In the genomic region with DNA sequence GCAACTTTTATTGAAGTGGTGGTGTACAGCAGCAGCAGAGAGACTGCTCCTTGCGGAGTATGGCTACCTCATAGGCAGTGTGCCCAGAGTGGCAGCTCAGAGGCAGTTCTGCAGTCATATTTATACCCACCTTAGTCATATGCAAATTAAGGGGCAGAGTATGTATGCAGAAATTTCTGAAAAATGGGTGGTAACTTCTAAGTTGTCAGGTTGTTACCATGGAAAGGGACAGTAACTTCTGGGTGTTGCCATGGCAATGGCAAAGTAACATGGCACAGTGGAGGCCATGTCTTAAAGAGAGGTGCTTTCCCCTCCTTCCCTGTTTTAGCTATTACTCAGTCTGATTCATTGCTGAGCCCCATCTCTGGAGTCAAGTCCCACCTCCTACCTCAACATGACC, we compare ENCODE assay signal across 10 cellular contexts. TPM values are rescaled to one million over a fixed set of nuclear protein-coding genes. Genes with fewer than 3 reads are reported as not detected.
A peak's percentile ranks its signal among the peaks of the same experiment; 100 is the strongest.
DNase-seq lines count a peak whose midpoint lies in the region; ATAC-seq lines count a peak whose summit lies in the region.
"Had no signal": no experiment of that assay in that cellular context is flagged by ENCODE, and none has a peak within 500 bp of the region (broad histone marks: within the 10 kb centered on the region; RNA-seq: fewer than 3 reads in every experiment).

No MANE protein-coding gene starts in this region.

- ATAC-seq in HG03442 (IDR thresholded peaks at IDR 0.05; ENCODE audit: unreplicated experiment): no peak
- ATAC-seq in GM18511 (IDR thresholded peaks at IDR 0.05; ENCODE audit: unreplicated experiment): no peak
- ATAC-seq: lower lobe of right lung had no signal

- peak; percentile 4 for DNase-seq in NK-92 treated with Interleukin-12 subunit alpha and Interleukin-12 subunit beta, amount 100 ng/mL, for 24 hours (lab: John Stamatoyannopoulos, UW)
- DNase-seq in NK-92 (lab: John Stamatoyannopoulos, UW; ENCODE audit: unreplicated experiment) (no peak), RPMI7951 (ENCODE audit: low read depth) (peak; percentile 81), dermis blood vessel endothelial cell (peak; percentile 66), NCI-H82 treated with DMSO at 0.1 percent for 48 hours (lab: John Stamatoyannopoulos, UW; ENCODE audit: unreplicated experiment) (no peak)
- peak; percentile 15 to 58 (median 34) for DNase-seq in stimulated activated CD4-positive, alpha-beta T cell treated with anti-CD3 and anti-CD28 coated beads, TNF-alpha, amount 100 ng/mL, for 24 hours (ENCODE audit: low read depth in 3 of 3)
- DNase-seq: lower lobe of right lung, NCI-H526 treated with DMSO at 0.1 percent for 48 hours had no signal

RNA-seq across cellular contexts. Expression of a gene that starts 53.4 kb away (rescaled TPM):
- under 0.01 TPM in 1 of 2 replicates, not detected in the other for total RNA-seq in RPMI7951 (2014; rRNA removed; shearing (Covaris generic))
- total RNA-seq in dermis blood vessel endothelial cell: 0.05 and 1.4 TPM in 2 replicates

Comparison
In these comparisons a context has a peak if more than half of its experiments do, and no peak if none do; other contexts are left out.
1. DNase-seq: peak in NK-92 treated with Interleukin-12 subunit alpha and Interleukin-12 subunit beta, amount 100 ng/mL, for 24 hours (single experiment), RPMI7951 (single experiment), dermis blood vessel endothelial cell (single experiment) and stimulated activated CD4-positive, alpha-beta T cell treated with anti-CD3 and anti-CD28 coated beads, TNF-alpha, amount 100 ng/mL, for 24 hours (3 of 3); none in NK-92 (single experiment) and NCI-H82 treated with DMSO at 0.1 percent for 48 hours (single experiment).